Comparison of ENCODE assay signal across 12 cellular contexts in genomic region chr9:14452539-14452938, GRCh38.
"Had no signal": no experiment of that assay in that cellular context is flagged by ENCODE, and none has a peak within 500 bp of the region (broad histone marks: within the 10 kb centered on the region; RNA-seq: fewer than 3 reads in every experiment).

No MANE protein-coding gene starts in this region.

- H3K27ac ChIP-seq: breast epithelium, dorsolateral prefrontal cortex, heart left ventricle, tibial nerve, vagina had no signal

- H3K9me3 ChIP-seq: breast epithelium, tibial nerve, vagina had no signal

- H3K4me1 ChIP-seq: breast epithelium, heart left ventricle, tibial nerve, vagina had no signal

- DNase-seq: activated CD8-positive, alpha-beta T cell treated with anti-CD3 and anti-CD28 coated beads for 36 hours; activated naive CD4-positive, alpha-beta T cell; aorta; dorsolateral prefrontal cortex; heart left ventricle; natural killer cell; right cardiac atrium; small intestine had no signal

- H3K36me3 ChIP-seq: breast epithelium, heart left ventricle, tibial nerve, vagina had no signal

- H3K27me3 ChIP-seq: breast epithelium, heart left ventricle, tibial nerve, vagina had no signal

- ATAC-seq: activated CD8-positive, alpha-beta T cell treated with anti-CD3 and anti-CD28 coated beads for 36 hours; heart left ventricle; natural killer cell; right cardiac atrium; stimulated activated effector memory CD8-positive, alpha-beta T cell treated with anti-CD3 and anti-CD28 coated beads, Interleukin-12 subunit alpha, Interleukin-12 subunit beta, amount 100 ng/mL, for 72 hours had no signal

- H3K4me3 ChIP-seq: breast epithelium, dorsolateral prefrontal cortex, heart left ventricle, tibial nerve, vagina had no signal
